Comparison of ENCODE assay signal across 12 cellular contexts in genomic region chr20:17227669-17228623, GRCh38. TPM values are rescaled to one million over a fixed set of nuclear protein-coding genes. Genes with fewer than 3 reads are reported as not detected.
DNase-seq lines count a peak whose midpoint lies in the region; ATAC-seq, FAIRE-seq and TF ChIP-seq lines count a peak whose summit lies in the region.
"Had no signal": no experiment of that assay in that cellular context is flagged by ENCODE, and none has a peak within 500 bp of the region (broad histone marks: within the 10 kb centered on the region; RNA-seq: fewer than 3 reads in every experiment).

No MANE protein-coding gene starts in this region.

- peak overlapping the region; percentile 87 to 93 (median 90) for H3K4me3 Mint-ChIP-seq in brain
- H3K4me3 Mint-ChIP-seq in stimulated activated naive B cell treated with anti-CD40 and anti-IgM and Interleukin-4, amounts not matched to agents 10 μg/mL and 1 μg/mL and 100 μg/mL, for 72 hours: no peak overlapping the region

- peak in 1 of 2 experiments; percentile 17; a peak in 2 of 6 replicates for ATAC-seq in A549
- no peak for ATAC-seq in IMR-90 (ENCODE audit: low read depth)
- no peak for ATAC-seq in stimulated activated naive B cell treated with anti-CD40 and anti-IgM and Interleukin-4, amounts not matched to agents 10 μg/mL and 1 μg/mL and 100 μg/mL, for 72 hours (replicated peaks)
- no peak for ATAC-seq in HG03039 (IDR thresholded peaks at IDR 0.05; ENCODE audit: unreplicated experiment)
- no peak for ATAC-seq in HG02763 (IDR thresholded peaks at IDR 0.05; ENCODE audit: unreplicated experiment)

- H3K4ac ChIP-seq in IMR-90 (ENCODE audit: low read depth, low read length): no peak overlapping the region

- no peaks in the 10 kb centered on the region for H3K36me3 ChIP-seq in IMR-90 (ENCODE audit: control insufficient read depth, insufficient read depth, low read length)
- no peaks in the 10 kb centered on the region for H3K36me3 ChIP-seq in liver (ENCODE audit: control insufficient read depth in 4 of 4, insufficient read depth in 3 of 4, low read depth in 1 of 4, low read length in 3 of 4)
- H3K36me3 ChIP-seq in smooth muscle cell (ENCODE audit: low read depth): no peaks in the 10 kb centered on the region
- H3K36me3 ChIP-seq: BLaER1 treated with 17β-estradiol and CSF1 and Interleukin-3, amounts not matched to agents 10 nM and 100 nM had no signal

- H3K27me3 ChIP-seq in IMR-90 (ENCODE audit: control insufficient read depth, insufficient read depth, low read length) (peaks cover 18% of the 10 kb centered on the region), liver (ENCODE audit: control insufficient read depth in 4 of 4, insufficient read depth in 4 of 4, low read length in 3 of 4) (peaks cover 2 to 24% (median 3%) of the 10 kb centered on the region in 4 donors), smooth muscle cell (ENCODE audit: low read depth) (peaks cover 63% of the 10 kb centered on the region)

- no peak overlapping the region for H4K91ac ChIP-seq in IMR-90 (ENCODE audit: insufficient read depth, low read depth, low read length)

- CTCF ChIA-PET in A549 (lab: Yijun Ruan, JAX): no interaction called here
- CTCF ChIA-PET in IMR-90 (lab: Yijun Ruan, JAX): interaction anchor here (1.0 kb wide), 1 partner anchor 406 kb away, joined by 3 read pairs; no protein-coding TSS in a partner anchor

- TF ChIP-seq POLR2A in A549 (IDR thresholded peaks at IDR 0.05; ENCODE audit: low read length): no peak
- TF ChIP-seq POLR2A in IMR-90 (IDR thresholded peaks at IDR 0.05; ENCODE audit: low read depth, low read length): no peak

- TF ChIP-seq EP300 in A549 (IDR thresholded peaks at IDR 0.05): no peak

- H3K9me3 Mint-ChIP-seq in brain: peaks cover 0 to 6% (median 0%) of the 10 kb centered on the region in 5 experiments
- H3K9me3 Mint-ChIP-seq in stimulated activated naive B cell treated with anti-CD40 and anti-IgM and Interleukin-4, amounts not matched to agents 10 μg/mL and 1 μg/mL and 100 μg/mL, for 72 hours: peaks cover 4 to 7% of the 10 kb centered on the region in 2 donors

- POLR2A ChIA-PET in A549 (lab: Yijun Ruan, JAX): no interaction called here
- POLR2A ChIA-PET in IMR-90 (lab: Charles Lee; ENCODE audit: unreplicated experiment): no interaction called here

- H3K27ac ChIP-seq in A549 (no peak overlapping the region), IMR-90 (ENCODE audit: insufficient read depth, low read length) (no peak overlapping the region), liver (ENCODE audit: low read depth in 1 of 2, low read length in 2 of 2) (no peak overlapping the region), smooth muscle cell (ENCODE audit: low read depth) (no peak overlapping the region)
- H3K27ac ChIP-seq: BLaER1 treated with 17β-estradiol and CSF1 and Interleukin-3, amounts not matched to agents 10 nM and 100 nM had no signal

- in situ Hi-C loops in IMR-90 (cut with MboI; ENCODE audit: low sequenced_read_pairs): loop anchor here (25.0 kb wide), 1 partner anchor 416 kb away; no protein-coding TSS in a partner anchor

- no peak overlapping the region for H3K9ac ChIP-seq in IMR-90 (ENCODE audit: low read depth, low read length)
- H3K9ac ChIP-seq in liver (ENCODE audit: low read depth in 1 of 2, low read length in 2 of 2): no peak overlapping the region
- H3K9ac ChIP-seq in smooth muscle cell (ENCODE audit: low read depth): no peak overlapping the region
- H3K9ac ChIP-seq: BLaER1 treated with 17β-estradiol and CSF1 and Interleukin-3, amounts not matched to agents 10 nM and 100 nM had no signal

- no peak for DNase-seq in A549 (ENCODE audit: low read depth in 1 of 2, low spot score in 1 of 2)
- peak; percentile 1 for DNase-seq in IMR-90
- no peak for DNase-seq in smooth muscle cell (lab: John Stamatoyannopoulos, UW; ENCODE audit: unreplicated experiment)
- no peak for DNase-seq in stimulated activated naive B cell treated with anti-CD40 and anti-IgM and Interleukin-4, amounts not matched to agents 10 μg/mL and 1 μg/mL and 100 μg/mL, for 72 hours

- no peaks in the 10 kb centered on the region for H3K79me2 ChIP-seq in smooth muscle cell (ENCODE audit: low read depth)

- H3K56ac ChIP-seq in IMR-90 (ENCODE audit: extremely low read depth, insufficient read depth, low read length): no peak overlapping the region

- no peak overlapping the region for H4K8ac ChIP-seq in IMR-90 (ENCODE audit: low read depth in 2 of 2, low read length in 2 of 2)

- H3K4me2 ChIP-seq in A549 (peak overlapping the region; percentile 85; the same call in 1 of the 3 replicates), IMR-90 (ENCODE audit: low read depth, low read length) (no peak overlapping the region), smooth muscle cell (no peak overlapping the region)
- H3K4me2 ChIP-seq: BLaER1 treated with 17β-estradiol and CSF1 and Interleukin-3, amounts not matched to agents 10 nM and 100 nM had no signal

- peaks cover 69% of the 10 kb centered on the region for H3K27me3 Mint-ChIP-seq in brain
- peaks cover 67 to 71% of the 10 kb centered on the region in 2 donors for H3K27me3 Mint-ChIP-seq in stimulated activated naive B cell treated with anti-CD40 and anti-IgM and Interleukin-4, amounts not matched to agents 10 μg/mL and 1 μg/mL and 100 μg/mL, for 72 hours

- intact Hi-C loops in IMR-90 (cut with micrococcal nuclease): loop anchor here (2.0 to 10.0 kb wide), 2 partner anchors 203 to 423 kb away; no protein-coding TSS in a partner anchor

- FAIRE-seq in A549 (lab: Jason Lieb, UNC): no peak
- FAIRE-seq: GM18507, H54 had no signal

- H3K27ac Mint-ChIP-seq in brain: peak overlapping the region in 4 of 5 experiments; percentile 16 to 80 (median 54)
- no peak overlapping the region for H3K27ac Mint-ChIP-seq in stimulated activated naive B cell treated with anti-CD40 and anti-IgM and Interleukin-4, amounts not matched to agents 10 μg/mL and 1 μg/mL and 100 μg/mL, for 72 hours

- H2AK5ac ChIP-seq in IMR-90 (ENCODE audit: low read depth, low read length): no peak overlapping the region

- 4% methylated on average over 30 of the region's 35 CpGs for WGBS in A549 (ENCODE audit: missing lambda C conversion rate)
- 0% methylated on average over 10 of the region's 35 CpGs; no CpG with 5 or more reads in 1 of the 2 experiments for WGBS in IMR-90 (ENCODE audit: extremely low coverage in 2 of 2, insufficient read length in 1 of 2), 2 experiments
- 6% methylated on average over 35 of the region's 35 CpGs for WGBS in liver
- 9% methylated on average over 35 of the region's 35 CpGs for WGBS in smooth muscle cell (ENCODE audit: low lambda C conversion rate)

- no peak overlapping the region for H3K18ac ChIP-seq in IMR-90 (ENCODE audit: low read depth, low read length)

- no peak overlapping the region for H3K23ac ChIP-seq in IMR-90 (ENCODE audit: low read depth, low read length)

- no peaks in the 10 kb centered on the region for H4K20me1 ChIP-seq in IMR-90 (ENCODE audit: insufficient read depth, low read length)
- H4K20me1 ChIP-seq in smooth muscle cell (ENCODE audit: low read depth): no peaks in the 10 kb centered on the region
- H4K20me1 ChIP-seq: BLaER1 treated with 17β-estradiol and CSF1 and Interleukin-3, amounts not matched to agents 10 nM and 100 nM had no signal

- TF ChIP-seq RAD21 in A549 (conservative IDR thresholded peaks at IDR 0.05 in 1 of 2, IDR thresholded peaks at IDR 0.05 in 1 of 2) (no peak), IMR-90 (IDR thresholded peaks at IDR 0.05; ENCODE audit: low read length) (no peak), liver (IDR thresholded peaks at IDR 0.05) (no peak)

- no peaks in the 10 kb centered on the region for H3K36me3 Mint-ChIP-seq in brain
- peaks cover 0 to 3% of the 10 kb centered on the region in 2 donors for H3K36me3 Mint-ChIP-seq in stimulated activated naive B cell treated with anti-CD40 and anti-IgM and Interleukin-4, amounts not matched to agents 10 μg/mL and 1 μg/mL and 100 μg/mL, for 72 hours

- no peak overlapping the region for H2BK120ac ChIP-seq in IMR-90 (ENCODE audit: low read depth, low read length)

- no peak overlapping the region for H4K5ac ChIP-seq in IMR-90 (ENCODE audit: low read depth, low read length)

- H3K4me1 Mint-ChIP-seq in brain: peaks cover 45% of the 10 kb centered on the region
- peaks cover 5 to 16% of the 10 kb centered on the region in 2 donors for H3K4me1 Mint-ChIP-seq in stimulated activated naive B cell treated with anti-CD40 and anti-IgM and Interleukin-4, amounts not matched to agents 10 μg/mL and 1 μg/mL and 100 μg/mL, for 72 hours

- no peak overlapping the region for H3K4me3 ChIP-seq in A549
- H3K4me3 ChIP-seq in IMR-90 (ENCODE audit: insufficient read depth, low read depth, low read length): no peak overlapping the region
- H3K4me3 ChIP-seq in liver (ENCODE audit: low read depth in 1 of 3, low read length in 3 of 3): no peak overlapping the region
- H3K4me3 ChIP-seq in smooth muscle cell: no peak overlapping the region
- H3K4me3 ChIP-seq: BLaER1 treated with 17β-estradiol and CSF1 and Interleukin-3, amounts not matched to agents 10 nM and 100 nM had no signal

- no peak overlapping the region for H2BK5ac ChIP-seq in IMR-90 (ENCODE audit: low read depth, low read length, poor library complexity, severe bottlenecking)

- no peak overlapping the region for H3K14ac ChIP-seq in IMR-90 (replicated peaks; ENCODE audit: low read depth, low read length)

- H3K4me1 ChIP-seq in A549: peaks cover 7% of the 10 kb centered on the region
- H3K4me1 ChIP-seq in IMR-90 (ENCODE audit: control insufficient read depth, insufficient read depth, low read length): no peaks in the 10 kb centered on the region; the same call in 1 of the 2 replicates
- H3K4me1 ChIP-seq in liver (ENCODE audit: control insufficient read depth in 4 of 4, insufficient read depth in 4 of 4, low read length in 3 of 4): peaks cover 0 to 15% (median 2%) of the 10 kb centered on the region in 4 donors
- H3K4me1 ChIP-seq in smooth muscle cell (ENCODE audit: low read depth): peaks cover 21% of the 10 kb centered on the region
- H3K4me1 ChIP-seq: BLaER1 treated with 17β-estradiol and CSF1 and Interleukin-3, amounts not matched to agents 10 nM and 100 nM had no signal

- H2BK20ac ChIP-seq in IMR-90 (ENCODE audit: low read depth, low read length): no peak overlapping the region

- no peak overlapping the region for H2AFZ ChIP-seq in IMR-90 (replicated peaks; ENCODE audit: low read length, poor library complexity)
- no peak overlapping the region for H2AFZ ChIP-seq in smooth muscle cell (ENCODE audit: low read depth)

- H3F3A ChIP-seq in smooth muscle cell (ENCODE audit: low read depth): peaks cover 4% of the 10 kb centered on the region

- no TSS peak for BruUV-seq in IMR-90 (replicated peaks; lab: Mats Ljungman, UMichigan)

- H2BK15ac ChIP-seq in IMR-90 (ENCODE audit: low read depth, low read length): no peak overlapping the region

- H3K9me1 ChIP-seq in IMR-90 (ENCODE audit: insufficient read depth, low read length): no peaks in the 10 kb centered on the region

- H3K79me1 ChIP-seq in IMR-90 (ENCODE audit: low read depth in 1 of 2, low read length in 2 of 2): no peaks in the 10 kb centered on the region

- dilution Hi-C loops in IMR-90 (cut with HindIII; ENCODE audit: low sequenced_read_pairs, unreplicated experiment): no loop called here

- no peak overlapping the region for H2AK9ac ChIP-seq in IMR-90 (replicated peaks; ENCODE audit: low read depth, low read length, poor library complexity)

- TF ChIP-seq CTCF in A549 (IDR thresholded peaks at IDR 0.05) (no peak), IMR-90 (conservative IDR thresholded peaks at IDR 0.05; ENCODE audit: low read depth, low read length) (no peak), brain (conservative IDR thresholded peaks at IDR 0.05) (no peak), liver (IDR thresholded peaks at IDR 0.05; ENCODE audit: low read depth, low read length, missing input control) (no peak), smooth muscle cell (IDR thresholded peaks at IDR 0.05; ENCODE audit: borderline replicate concordance, insufficient read depth, poor library complexity, severe bottlenecking) (no peak)

- H3K9me3 ChIP-seq in A549 (no peaks in the 10 kb centered on the region), IMR-90 (ENCODE audit: control insufficient read depth, insufficient read depth, low read length) (no peaks in the 10 kb centered on the region), liver (ENCODE audit: control insufficient read depth in 4 of 4, low read length in 3 of 4) (no peaks in the 10 kb centered on the region), smooth muscle cell (replicated peaks; ENCODE audit: low read depth) (no peaks in the 10 kb centered on the region)

RNA-seq across cellular contexts. Expression of gene PCSK2, which starts 1.1 kb away (rescaled TPM):
- polyA plus RNA-seq in A549 (2011; rRNA removed) (0.01 TPM in 1 of 2 replicates, not detected in the other), A549 (2017; fragmentation: RNase III; extraction: RNeasy Plus Mini Kit Qiagen cat#74134 plus additional on column Dnase treatment) (not detected in 3 replicates), IMR-90 (2012; rRNA removed) (not detected in 2 replicates), brain (ENCODE audit: insufficient read depth, low read depth, low replicate concordance) (181 TPM), liver (under 1 TPM in 1 of 2 donors, not detected in 1; 0.14 TPM), smooth muscle cell (not detected in 2 replicates)
- not detected in 2 replicates for polyA plus RNA-seq in A549 (2012; cell fraction: cytosol; rRNA removed)
- polyA plus RNA-seq in A549 (2012; cell fraction: nucleus; rRNA removed): not detected in 2 replicates
- polyA minus RNA-seq in A549 (2011; rRNA and poly(A)+ RNA removed): not detected in 2 replicates
- total RNA-seq in IMR-90 (2012; rRNA removed) (not detected in 2 replicates), liver (under 1 TPM; 0.08 to 0.09 TPM), smooth muscle cell (not detected in 2 replicates)
- not detected in 2 replicates for polyA plus RNA-seq in IMR-90 (2012; cell fraction: cytosol; rRNA removed)
- not detected in 2 replicates for polyA plus RNA-seq in IMR-90 (2012; cell fraction: nucleus; rRNA removed; ENCODE audit: low replicate concordance)
- total RNA-seq: pulmonary artery endothelial cell had no signal

Comparison
In these comparisons a context has a peak if more than half of its experiments do, and no peak if none do; other contexts are left out.
1. H3K4me3 Mint-ChIP-seq: peak in brain (5 of 5); none in stimulated activated naive B cell treated with anti-CD40 and anti-IgM and Interleukin-4, amounts not matched to agents 10 μg/mL and 1 μg/mL and 100 μg/mL, for 72 hours (0 of 2).
2. RNA of gene PCSK2, which starts 1.1 kb away (polyA plus RNA-seq): 181 TPM in brain (single experiment); 0.14 TPM in liver, 0.01 TPM in A549, not detected in IMR-90 and not detected in smooth muscle cell; every median in the first group is over 100 times any median in the second.